In the genomic region with DNA sequence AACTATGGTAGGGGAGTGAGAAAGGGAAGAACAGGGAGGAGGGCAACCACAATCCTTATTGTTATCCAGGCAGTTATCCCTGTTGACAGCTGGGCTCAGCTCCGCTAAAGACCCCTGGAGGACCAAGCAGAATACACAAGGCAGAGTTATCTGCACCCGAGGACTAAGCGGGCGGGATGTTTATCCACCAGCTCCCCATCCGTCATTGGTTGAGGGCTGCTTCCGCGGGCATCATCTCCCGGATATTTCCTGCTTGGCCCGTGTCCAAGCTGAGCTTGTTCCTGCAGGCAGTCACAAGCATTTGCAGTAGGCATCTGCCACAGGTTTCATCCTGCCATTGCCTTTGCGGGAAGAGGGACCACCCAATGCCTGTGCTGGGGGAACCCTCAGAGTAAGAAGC, we compare ENCODE assay signal across 13 cellular contexts.
DNase-seq lines count a peak whose midpoint lies in the region; ATAC-seq, FAIRE-seq and TF ChIP-seq lines count a peak whose summit lies in the region.
"Had no signal": no experiment of that assay in that cellular context is flagged by ENCODE, and none has a peak within 500 bp of the region (broad histone marks: within the 10 kb centered on the region; RNA-seq: fewer than 3 reads in every experiment).

No MANE protein-coding gene starts in this region.

- peaks cover 9% of the 10 kb centered on the region for H3K4me1 ChIP-seq in foreskin keratinocyte

- no peak for FAIRE-seq in H54 (lab: Jason Lieb, UNC)

- H3K27me3 ChIP-seq in foreskin keratinocyte = peaks cover 5% of the 10 kb centered on the region

- peak; percentile 51 for ATAC-seq in foreskin keratinocyte
- no peak for ATAC-seq in HG02970 (IDR thresholded peaks at IDR 0.05; ENCODE audit: low FRiP score, unreplicated experiment)
- ATAC-seq: activated T-helper 17 cell treated with anti-CD3 and anti-CD28 coated beads, Interleukin-2, amount 50 U/mL, for 72 hours; HCT116 had no signal

- H3K27ac ChIP-seq in foreskin keratinocyte = peak overlapping the region; percentile 36

- peak; percentile 55 for DNase-seq in AG20443 (ENCODE audit: low spot score)
- peak; percentile 82 for DNase-seq in H54 (ENCODE audit: insufficient read length, low spot score)
- peak; percentile 15 for DNase-seq in SHP77 treated with DMSO at 0.1 percent for 48 hours (lab: John Stamatoyannopoulos, UW)
- peak; percentile 85 to 90 for DNase-seq in foreskin keratinocyte
- no peak for DNase-seq in NOMO-1 (lab: John Stamatoyannopoulos, UW; ENCODE audit: unreplicated experiment in 2 of 2)
- no peak for DNase-seq in T-helper 2 cell
- DNase-seq in HuH-7.5 (ENCODE audit: low spot score) = no peak
- DNase-seq: cortex of kidney, NCI-H526 treated with DMSO at 0.1 percent for 48 hours, T1000 had no signal

- TF ChIP-seq CTCF in foreskin keratinocyte (conservative IDR thresholded peaks at IDR 0.05) = no peak

- no peak for TF ChIP-seq POLR2A in H54 (IDR thresholded peaks at IDR 0.05; ENCODE audit: low read depth, low read length)

Comparison
In these comparisons a context has a peak if more than half of its experiments do, and no peak if none do; other contexts are left out.
1. DNase-seq: peak in AG20443 (single experiment), H54 (single experiment), SHP77 treated with DMSO at 0.1 percent for 48 hours (single experiment) and foreskin keratinocyte (2 of 2); none in NOMO-1 (0 of 2), T-helper 2 cell (0 of 5) and HuH-7.5 (single experiment).